Comparison of ENCODE assay signal across 11 cellular contexts in the genomic region with DNA sequence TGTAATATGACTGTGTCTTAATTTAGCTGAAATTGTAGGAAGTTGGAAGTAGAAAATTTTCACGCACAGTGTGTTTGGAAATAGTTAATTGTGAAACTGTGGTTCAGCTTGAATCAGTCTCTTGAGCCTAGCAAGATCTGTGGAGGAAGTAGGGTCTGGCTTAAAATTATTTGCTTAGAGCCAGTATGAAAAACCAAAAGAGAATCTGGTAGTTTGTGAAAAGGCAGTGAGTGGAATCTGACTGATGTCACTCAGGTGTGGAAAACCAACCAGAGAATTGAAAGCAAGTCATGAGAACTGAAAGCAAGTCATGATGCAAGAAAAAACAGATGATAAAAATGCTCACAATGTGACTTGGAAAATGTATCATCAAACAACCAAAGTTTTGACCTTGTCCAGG. TPM values are rescaled to one million over a fixed set of nuclear protein-coding genes. Genes with fewer than 3 reads are reported as not detected.
DNase-seq lines count a peak whose midpoint lies in the region; ATAC-seq and TF ChIP-seq lines count a peak whose summit lies in the region.
"Had no signal": no experiment of that assay in that cellular context is flagged by ENCODE, and none has a peak within 500 bp of the region (broad histone marks: within the 10 kb centered on the region; RNA-seq: fewer than 3 reads in every experiment).

No MANE protein-coding gene starts in this region.

- CTCF ChIA-PET in SK-N-SH (lab: Yijun Ruan, JAX): interaction anchor here (0.9 kb wide), 1 partner anchor 45 kb away, joined by 4 read pairs; no protein-coding TSS in a partner anchor

- H3F3A ChIP-seq in SK-N-SH (replicated peaks; ENCODE audit: insufficient read depth): no peaks in the 10 kb centered on the region

- H3K9me2 ChIP-seq in SK-N-SH: no peaks in the 10 kb centered on the region

- H3K9ac ChIP-seq in SK-N-SH: no peak overlapping the region

- no peaks in the 10 kb centered on the region for H3K9me3 Mint-ChIP-seq in stimulated activated effector memory CD8-positive, alpha-beta T cell treated with anti-CD3 and anti-CD28 coated beads, Interleukin-12 subunit alpha, Interleukin-12 subunit beta, amount 100 ng/mL, for 72 hours
- no peaks in the 10 kb centered on the region for H3K9me3 Mint-ChIP-seq in natural killer cell

- H3K36me3 ChIP-seq in SK-N-SH (replicated peaks in 1 of 2; ENCODE audit: control insufficient read depth in 1 of 2, insufficient read depth in 2 of 2, low read length in 1 of 2) (no peaks in the 10 kb centered on the region), spleen (no peaks in the 10 kb centered on the region)

- no peak for TF ChIP-seq POLR2A in spleen (IDR thresholded peaks at IDR 0.05)

- no peaks in the 10 kb centered on the region for H4K20me1 ChIP-seq in SK-N-SH (ENCODE audit: insufficient read depth)

- H3K4me1 ChIP-seq in SK-N-SH (ENCODE audit: control insufficient read depth in 1 of 2, insufficient read depth in 2 of 2, low read depth in 1 of 2, low read length in 1 of 2): no peaks in the 10 kb centered on the region
- H3K4me1 ChIP-seq in spleen: peaks cover 0 to 11% (median 2%) of the 10 kb centered on the region in 6 donors

- TF ChIP-seq CTCF in SK-N-SH (IDR thresholded peaks at IDR 0.05) (no peak), spleen (IDR thresholded peaks at IDR 0.05 in 8 of 11, conservative IDR thresholded peaks at IDR 0.05 in 3 of 11) (no peak), natural killer cell (IDR thresholded peaks at IDR 0.05) (no peak)

- H3K9me3 ChIP-seq in SK-N-SH (no peaks in the 10 kb centered on the region), spleen (peaks cover 0 to 8% (median 3%) of the 10 kb centered on the region in 8 donors)

- ATAC-seq in SK-N-SH treated with all-trans-retinoic acid at 6 μM for 48 hours (no peak), HG02571 (IDR thresholded peaks at IDR 0.05; ENCODE audit: unreplicated experiment) (peak; percentile 76), HG03520 (IDR thresholded peaks at IDR 0.05; ENCODE audit: unreplicated experiment) (peak; percentile 63), natural killer cell (no peak)
- no peak for ATAC-seq in stimulated activated effector memory CD8-positive, alpha-beta T cell treated with anti-CD3 and anti-CD28 coated beads, Interleukin-12 subunit alpha, Interleukin-12 subunit beta, amount 100 ng/mL, for 72 hours

- H3K27ac ChIP-seq in SK-N-SH (ENCODE audit: low read depth in 2 of 2, low read length in 1 of 2): no peak overlapping the region
- H3K27ac ChIP-seq in spleen: peak overlapping the region in 4 of 8 donors; percentile 15 to 33 (median 26)
- H3K27ac ChIP-seq: 22Rv1 had no signal

- H3K4me1 Mint-ChIP-seq in stimulated activated effector memory CD8-positive, alpha-beta T cell treated with anti-CD3 and anti-CD28 coated beads, Interleukin-12 subunit alpha, Interleukin-12 subunit beta, amount 100 ng/mL, for 72 hours: no peaks in the 10 kb centered on the region
- H3K4me1 Mint-ChIP-seq in natural killer cell: no peaks in the 10 kb centered on the region

- DNase-seq in SK-N-SH: no peak
- peak; percentile 22 for DNase-seq in renal cortical epithelial cell (ENCODE audit: low read depth)
- DNase-seq in stimulated activated effector memory CD8-positive, alpha-beta T cell treated with anti-CD3 and anti-CD28 coated beads, Interleukin-12 subunit alpha, Interleukin-12 subunit beta, amount 100 ng/mL, for 72 hours (ENCODE audit: low spot score in 2 of 2): no peak
- no peak for DNase-seq in spleen
- DNase-seq in natural killer cell: no peak
- DNase-seq: IMR-90 had no signal

- TF ChIP-seq EP300 in SK-N-SH (IDR thresholded peaks at IDR 0.05; ENCODE audit: borderline replicate concordance in 1 of 2, low read depth in 1 of 2, low read length in 1 of 2): no peak

- H3K4me3 ChIP-seq in SK-N-SH (ENCODE audit: low read depth in 2 of 2, low read length in 1 of 2) (no peak overlapping the region), spleen (no peak overlapping the region)

- no peaks in the 10 kb centered on the region for H3K36me3 Mint-ChIP-seq in stimulated activated effector memory CD8-positive, alpha-beta T cell treated with anti-CD3 and anti-CD28 coated beads, Interleukin-12 subunit alpha, Interleukin-12 subunit beta, amount 100 ng/mL, for 72 hours
- H3K36me3 Mint-ChIP-seq in natural killer cell: no peaks in the 10 kb centered on the region

- WGBS in SK-N-SH (ENCODE audit: low lambda C conversion rate): 93% methylated on average over 1 of the region's 1 CpG
- 32 to 47% (median 43%) methylated on average over 1 of the region's 1 CpG for WGBS in spleen, 5 donors

- POLR2A ChIA-PET in SK-N-SH (lab: Yijun Ruan, JAX): no interaction called here

- H3K4me2 ChIP-seq in SK-N-SH: no peak overlapping the region

- H3K27me3 Mint-ChIP-seq in natural killer cell (ENCODE audit: low read depth in 2 of 2): peaks cover 4 to 7% of the 10 kb centered on the region in 2 donors

- TF ChIP-seq RAD21 in SK-N-SH (IDR thresholded peaks at IDR 0.05; ENCODE audit: low read length): no peak

- intact Hi-C loops in spleen (cut with DNase I; ENCODE audit: low total_unique reads): no loop called here
- intact Hi-C loops in natural killer cell (cut with micrococcal nuclease): no loop called here

- H3K27ac Mint-ChIP-seq in stimulated activated effector memory CD8-positive, alpha-beta T cell treated with anti-CD3 and anti-CD28 coated beads, Interleukin-12 subunit alpha, Interleukin-12 subunit beta, amount 100 ng/mL, for 72 hours: no peak overlapping the region
- H3K27ac Mint-ChIP-seq in natural killer cell: no peak overlapping the region

- no peak overlapping the region for H3K4me3 Mint-ChIP-seq in stimulated activated effector memory CD8-positive, alpha-beta T cell treated with anti-CD3 and anti-CD28 coated beads, Interleukin-12 subunit alpha, Interleukin-12 subunit beta, amount 100 ng/mL, for 72 hours
- H3K4me3 Mint-ChIP-seq in natural killer cell: no peak overlapping the region

- no peaks in the 10 kb centered on the region for H3K79me2 ChIP-seq in SK-N-SH (ENCODE audit: insufficient read depth)

- H2AFZ ChIP-seq in SK-N-SH (ENCODE audit: low read depth): 0 out of 2 replicates have a peak overlapping the region, but pooled peaks have one; percentile 2

- H3K27me3 ChIP-seq in SK-N-SH (ENCODE audit: insufficient read depth) (no peaks in the 10 kb centered on the region), spleen (replicated peaks in 1 of 7) (no peaks in the 10 kb centered on the region)

TF ChIP-seq in SK-N-SH, 30 proteins besides CTCF, POLR2A, EP300 and RAD21 (continues in another document):
- TF ChIP-seq, protein P1, sequence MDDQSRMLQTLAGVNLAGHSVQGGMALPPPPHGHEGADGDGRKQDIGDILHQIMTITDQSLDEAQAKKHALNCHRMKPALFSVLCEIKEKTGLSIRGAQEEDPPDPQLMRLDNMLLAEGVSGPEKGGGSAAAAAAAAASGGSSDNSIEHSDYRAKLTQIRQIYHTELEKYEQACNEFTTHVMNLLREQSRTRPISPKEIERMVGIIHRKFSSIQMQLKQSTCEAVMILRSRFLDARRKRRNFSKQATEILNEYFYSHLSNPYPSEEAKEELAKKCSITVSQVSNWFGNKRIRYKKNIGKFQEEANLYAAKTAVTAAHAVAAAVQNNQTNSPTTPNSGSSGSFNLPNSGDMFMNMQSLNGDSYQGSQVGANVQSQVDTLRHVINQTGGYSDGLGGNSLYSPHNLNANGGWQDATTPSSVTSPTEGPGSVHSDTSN (IDR thresholded peaks at IDR 0.05): no peak
- TF ChIP-seq NFIC (IDR thresholded peaks at IDR 0.05; ENCODE audit: borderline replicate concordance): no peak
- TF ChIP-seq RFX5 (IDR thresholded peaks at IDR 0.05; ENCODE audit: low read length): no peak
- TF ChIP-seq RCOR1 (IDR thresholded peaks at IDR 0.05; ENCODE audit: low read length): no peak
- no peak for TF ChIP-seq SMC3 (IDR thresholded peaks at IDR 0.05; ENCODE audit: low read depth, low read length)
- no peak for TF ChIP-seq ELF1 (IDR thresholded peaks at IDR 0.05)
- no peak for TF ChIP-seq RXRA (IDR thresholded peaks at IDR 0.05; ENCODE audit: borderline replicate concordance, low read depth)

TF ChIP-seq in SK-N-SH treated with all-trans-retinoic acid at 6 μM for 48 hours, 23 proteins besides CTCF, POLR2A, EP300 and RAD21 (continues in another document):
- TF ChIP-seq, protein P2, sequence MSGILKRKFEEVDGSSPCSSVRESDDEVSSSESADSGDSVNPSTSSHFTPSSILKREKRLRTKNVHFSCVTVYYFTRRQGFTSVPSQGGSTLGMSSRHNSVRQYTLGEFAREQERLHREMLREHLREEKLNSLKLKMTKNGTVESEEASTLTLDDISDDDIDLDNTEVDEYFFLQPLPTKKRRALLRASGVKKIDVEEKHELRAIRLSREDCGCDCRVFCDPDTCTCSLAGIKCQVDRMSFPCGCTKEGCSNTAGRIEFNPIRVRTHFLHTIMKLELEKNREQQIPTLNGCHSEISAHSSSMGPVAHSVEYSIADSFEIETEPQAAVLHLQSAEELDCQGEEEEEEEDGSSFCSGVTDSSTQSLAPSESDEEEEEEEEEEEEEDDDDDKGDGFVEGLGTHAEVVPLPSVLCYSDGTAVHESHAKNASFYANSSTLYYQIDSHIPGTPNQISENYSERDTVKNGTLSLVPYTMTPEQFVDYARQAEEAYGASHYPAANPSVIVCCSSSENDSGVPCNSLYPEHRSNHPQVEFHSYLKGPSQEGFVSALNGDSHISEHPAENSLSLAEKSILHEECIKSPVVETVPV (CRISPR knock-in tag; IDR thresholded peaks at IDR 0.05): no peak
- TF ChIP-seq CSDC2 (CRISPR knock-in tag; IDR thresholded peaks at IDR 0.05) (no peak), ZC3H10 (CRISPR knock-in tag; IDR thresholded peaks at IDR 0.05) (no peak), OSR1 (CRISPR knock-in tag; IDR thresholded peaks at IDR 0.05) (no peak), ZNF70 (CRISPR knock-in tag; IDR thresholded peaks at IDR 0.05) (no peak)

RNA-seq across cellular contexts. Expression of a gene that starts 11.5 kb away (rescaled TPM):
- polyA plus RNA-seq in SK-N-SH (2012; rRNA removed) (not detected in 2 replicates), spleen (under 1 TPM; 0.13 to 0.57 (median 0.27) TPM)
- polyA plus RNA-seq in SK-N-SH (2012; cell fraction: cytosol; rRNA removed): not detected in 2 replicates
- polyA plus RNA-seq in SK-N-SH (2012; cell fraction: nucleus; rRNA removed): not detected in 2 replicates
- total RNA-seq in renal cortical epithelial cell (0.05 TPM in 1 of 2 replicates, not detected in the other), spleen (under 1 TPM in 5 of 7 donors, not detected in 2; 0.10 to 0.33 (median 0.21) TPM), natural killer cell (under 1 TPM in 1 of 3 donors, not detected in 2; 0.09 TPM)
- total RNA-seq: IMR-90 had no signal
- polyA plus RNA-seq: IMR-90 had no signal

RNA-seq across cellular contexts. Expression of a gene that starts 14.9 kb away (rescaled TPM):
- polyA plus RNA-seq in SK-N-SH (2012; rRNA removed) (not detected in 2 replicates), spleen (1 to 10 TPM; 4.5 to 5.1 (median 5.1) TPM)
- polyA plus RNA-seq in SK-N-SH (2012; cell fraction: cytosol; rRNA removed): 0.01 TPM in 1 of 2 replicates, not detected in the other
- not detected in 2 replicates for polyA plus RNA-seq in SK-N-SH (2012; cell fraction: nucleus; rRNA removed)
- total RNA-seq in renal cortical epithelial cell (16.0 and 27.7 TPM in 2 replicates), spleen (10 to 100 TPM in 5 of 7 donors, 1 to 10 TPM in 2; 5.3 to 28.8 (median 10.9) TPM), natural killer cell (1 to 10 TPM; 4.0 to 6.8 (median 4.4) TPM)
- total RNA-seq: OCI-LY7 had no signal

Comparison
In these comparisons a context has a peak if more than half of its experiments do, and no peak if none do; other contexts are left out.
1. ATAC-seq: peak in HG02571 (single experiment) and HG03520 (single experiment); none in SK-N-SH treated with all-trans-retinoic acid at 6 μM for 48 hours (single experiment), stimulated activated effector memory CD8-positive, alpha-beta T cell treated with anti-CD3 and anti-CD28 coated beads, Interleukin-12 subunit alpha, Interleukin-12 subunit beta, amount 100 ng/mL, for 72 hours (single experiment) and natural killer cell (0 of 3).